In genomic region chr19:20247016-20247683, GRCh38 we compare ENCODE assay signal across 8 cellular contexts.
DNase-seq lines count a peak whose midpoint lies in the region; ATAC-seq and TF ChIP-seq lines count a peak whose summit lies in the region.

No MANE protein-coding gene starts in this region.

- peak; percentile 29 for TF ChIP-seq CTCF in GM12873 (IDR thresholded peaks at IDR 0.05; ENCODE audit: insufficient read depth, low read depth, low read length, missing control alignments)

- H3K9me3 Mint-ChIP-seq in T-helper 2 cell treated with Interferon-gamma antibody and Interleukin-4, amounts not matched to agents 5 μg/mL and 100 μg/mL, for 36 hours, result peaks cover 34% of the 10 kb centered on the region
- H3K9me3 Mint-ChIP-seq in activated T-helper 2 cell treated with anti-CD3 and anti-CD28 coated beads, Interferon-gamma antibody, Interleukin-2, Interleukin-4, amounts not matched to agents 10 μg/mL and 5 μg/mL and 100 μg/mL, durations not matched to agents 14 hours and 24 hours and 36 hours, result peaks cover 29% of the 10 kb centered on the region

- H3K4me1 Mint-ChIP-seq in T-helper 2 cell treated with Interferon-gamma antibody and Interleukin-4, amounts not matched to agents 5 μg/mL and 100 μg/mL, for 36 hours (ENCODE audit: low read depth), result no peaks in the 10 kb centered on the region
- no peaks in the 10 kb centered on the region for H3K4me1 Mint-ChIP-seq in activated T-helper 2 cell treated with anti-CD3 and anti-CD28 coated beads, Interferon-gamma antibody, Interleukin-2, Interleukin-4, amounts not matched to agents 10 μg/mL and 5 μg/mL and 100 μg/mL, durations not matched to agents 14 hours and 24 hours and 36 hours (ENCODE audit: low read depth)

- intact Hi-C loops in activated T-helper 2 cell treated with anti-CD3 and anti-CD28 coated beads, Interferon-gamma antibody, Interleukin-2, Interleukin-4, amounts not matched to agents 10 μg/mL and 5 μg/mL and 100 μg/mL, durations not matched to agents 14 hours and 24 hours and 36 hours (cut with micrococcal nuclease), result no loop called here

- no peak overlapping the region for H3K27ac Mint-ChIP-seq in T-helper 2 cell treated with Interferon-gamma antibody and Interleukin-4, amounts not matched to agents 5 μg/mL and 100 μg/mL, for 36 hours
- H3K27ac Mint-ChIP-seq in activated T-helper 2 cell treated with anti-CD3 and anti-CD28 coated beads, Interferon-gamma antibody, Interleukin-2, Interleukin-4, amounts not matched to agents 10 μg/mL and 5 μg/mL and 100 μg/mL, durations not matched to agents 14 hours and 24 hours and 36 hours, result no peak overlapping the region

- H3K27me3 Mint-ChIP-seq in T-helper 2 cell treated with Interferon-gamma antibody and Interleukin-4, amounts not matched to agents 5 μg/mL and 100 μg/mL, for 36 hours (ENCODE audit: low read depth), result no peaks in the 10 kb centered on the region
- no peaks in the 10 kb centered on the region for H3K27me3 Mint-ChIP-seq in activated T-helper 2 cell treated with anti-CD3 and anti-CD28 coated beads, Interferon-gamma antibody, Interleukin-2, Interleukin-4, amounts not matched to agents 10 μg/mL and 5 μg/mL and 100 μg/mL, durations not matched to agents 14 hours and 24 hours and 36 hours (ENCODE audit: low read depth)

- peak; percentile 58 for DNase-seq in RKO (ENCODE audit: low spot score)
- DNase-seq in effector CD4-positive, alpha-beta T cell, result peak; percentile 8
- DNase-seq in nucleus accumbens (lab: John Stamatoyannopoulos, UW), result peak in 50 of 56 donors; percentile 3 to 79 (median 34)
- no peak for DNase-seq in T-helper 2 cell treated with Interferon-gamma antibody and Interleukin-4, amounts not matched to agents 5 μg/mL and 100 μg/mL, for 36 hours (ENCODE audit: low spot score)
- no peak for DNase-seq in NCI-H510A (lab: John Stamatoyannopoulos, UW)
- DNase-seq in activated T-helper 2 cell treated with anti-CD3 and anti-CD28 coated beads, Interferon-gamma antibody, Interleukin-2, Interleukin-4, amounts not matched to agents 10 μg/mL and 5 μg/mL and 100 μg/mL, durations not matched to agents 14 hours and 24 hours and 36 hours (ENCODE audit: low spot score), result no peak

- H3K36me3 Mint-ChIP-seq in T-helper 2 cell treated with Interferon-gamma antibody and Interleukin-4, amounts not matched to agents 5 μg/mL and 100 μg/mL, for 36 hours (ENCODE audit: low read depth), result no peaks in the 10 kb centered on the region
- no peaks in the 10 kb centered on the region for H3K36me3 Mint-ChIP-seq in activated T-helper 2 cell treated with anti-CD3 and anti-CD28 coated beads, Interferon-gamma antibody, Interleukin-2, Interleukin-4, amounts not matched to agents 10 μg/mL and 5 μg/mL and 100 μg/mL, durations not matched to agents 14 hours and 24 hours and 36 hours (ENCODE audit: low read depth)

- no peak overlapping the region for H3K4me3 Mint-ChIP-seq in T-helper 2 cell treated with Interferon-gamma antibody and Interleukin-4, amounts not matched to agents 5 μg/mL and 100 μg/mL, for 36 hours
- H3K4me3 Mint-ChIP-seq in activated T-helper 2 cell treated with anti-CD3 and anti-CD28 coated beads, Interferon-gamma antibody, Interleukin-2, Interleukin-4, amounts not matched to agents 10 μg/mL and 5 μg/mL and 100 μg/mL, durations not matched to agents 14 hours and 24 hours and 36 hours (ENCODE audit: low read depth), result no peak overlapping the region

- no peak for ATAC-seq in HG03439 (IDR thresholded peaks at IDR 0.05; ENCODE audit: unreplicated experiment)

Comparison
In these comparisons a context has a peak if more than half of its experiments do, and no peak if none do; other contexts are left out.
1. DNase-seq: peak in RKO (single experiment), effector CD4-positive, alpha-beta T cell (single experiment) and nucleus accumbens (50 of 56); none in T-helper 2 cell treated with Interferon-gamma antibody and Interleukin-4, amounts not matched to agents 5 μg/mL and 100 μg/mL, for 36 hours (single experiment), NCI-H510A (single experiment) and activated T-helper 2 cell treated with anti-CD3 and anti-CD28 coated beads, Interferon-gamma antibody, Interleukin-2, Interleukin-4, amounts not matched to agents 10 μg/mL and 5 μg/mL and 100 μg/mL, durations not matched to agents 14 hours and 24 hours and 36 hours (single experiment).